16 cellular contexts compared by ENCODE assay signal in genomic region chr10:24449769-24450310, GRCh38.
DNase-seq lines count a peak whose midpoint lies in the region; ATAC-seq, FAIRE-seq and TF ChIP-seq lines count a peak whose summit lies in the region.
"Had no signal": no experiment of that assay in that cellular context is flagged by ENCODE, and none has a peak within 500 bp of the region (broad histone marks: within the 10 kb centered on the region; RNA-seq: fewer than 3 reads in every experiment).

No MANE protein-coding gene starts in this region.

- H3K79me2 ChIP-seq in Loucy (ENCODE audit: insufficient read depth, low read length) (no peaks in the 10 kb centered on the region), endothelial cell of umbilical vein (ENCODE audit: control insufficient read depth, insufficient read depth, low read length) (no peaks in the 10 kb centered on the region)

- peak overlapping the region; percentile 40; the same call in 1 of the 2 replicates for H2AFZ ChIP-seq in Loucy (ENCODE audit: low read length)
- peak overlapping the region; percentile 63 for H2AFZ ChIP-seq in endothelial cell of umbilical vein (ENCODE audit: low read depth, low read length)

- H3K4me1 ChIP-seq in Loucy (ENCODE audit: insufficient read depth, low read length, poor library complexity, severe bottlenecking) (peaks cover 20% of the 10 kb centered on the region), endothelial cell of umbilical vein (ENCODE audit: control insufficient read depth, extremely low read depth, insufficient read depth, low read length) (peaks cover 12% of the 10 kb centered on the region), psoas muscle (peaks cover 67% of the 10 kb centered on the region)

- WGBS in psoas muscle, 3 donors: 14 to 26% (median 15%) methylated on average over 3 of the region's 3 CpGs

- CTCF ChIA-PET in endothelial cell of umbilical vein (lab: Charles Lee): no interaction called here

- intact Hi-C loops in endothelial cell of umbilical vein (cut with micrococcal nuclease) (loop anchor here (1.0 kb wide), 2 partner anchors 13 to 67 kb away; no protein-coding TSS in a partner anchor), psoas muscle (cut with DNase I) (loop anchor here (5.0 kb wide), 2 partner anchors 33 to 68 kb away; no protein-coding TSS in a partner anchor)

- no peaks in the 10 kb centered on the region for H3K9me2 ChIP-seq in Loucy (replicated peaks; ENCODE audit: low read depth, low read length)

- H3K9ac ChIP-seq in Loucy (ENCODE audit: low read depth, low read length, poor library complexity, severe bottlenecking) (peak overlapping the region; percentile 37), endothelial cell of umbilical vein (replicated peaks; ENCODE audit: extremely low read depth, insufficient read depth, low read length) (no peak overlapping the region)

- H4K20me1 ChIP-seq in Loucy (ENCODE audit: insufficient read depth, low read length, poor library complexity, severe bottlenecking) (no peaks in the 10 kb centered on the region), endothelial cell of umbilical vein (replicated peaks; ENCODE audit: control insufficient read depth, extremely low read depth, insufficient read depth, low read length) (no peaks in the 10 kb centered on the region)

- H3K9me1 ChIP-seq in endothelial cell of umbilical vein (replicated peaks; ENCODE audit: control insufficient read depth, extremely low read depth, insufficient read depth, low read length): no peaks in the 10 kb centered on the region

- H3K36me3 ChIP-seq in Loucy (ENCODE audit: insufficient read depth, low read length) (no peaks in the 10 kb centered on the region), endothelial cell of umbilical vein (ENCODE audit: control insufficient read depth in 2 of 2, extremely low read depth in 1 of 2, insufficient read depth in 2 of 2, low read length in 2 of 2) (no peaks in the 10 kb centered on the region), psoas muscle (ENCODE audit: insufficient read depth in 1 of 2, low read depth in 1 of 2) (no peaks in the 10 kb centered on the region)

- H3K27me3 ChIP-seq in Loucy (ENCODE audit: insufficient read depth, low read length, poor library complexity, severe bottlenecking) (no peaks in the 10 kb centered on the region), endothelial cell of umbilical vein (ENCODE audit: control insufficient read depth in 2 of 2, insufficient read depth in 2 of 2, low read length in 2 of 2) (no peaks in the 10 kb centered on the region), psoas muscle (ENCODE audit: insufficient read depth in 3 of 3, low read length in 2 of 3) (no peaks in the 10 kb centered on the region)

- no peak for ATAC-seq in psoas muscle
- ATAC-seq in GM21576 (IDR thresholded peaks at IDR 0.05; ENCODE audit: unreplicated experiment): no peak
- ATAC-seq in GM18517 (IDR thresholded peaks at IDR 0.05; ENCODE audit: unreplicated experiment): no peak

- POLR2A ChIA-PET in endothelial cell of umbilical vein (lab: Charles Lee): no interaction called here

- H3F3A ChIP-seq in Loucy (ENCODE audit: low read depth): no peaks in the 10 kb centered on the region

- dilution Hi-C loops in endothelial cell of umbilical vein (cut with MboI; ENCODE audit: extremely low pct_ligation_motif_present, low sequenced_read_pairs): no loop called here

- DNase-seq in AG09309 (ENCODE audit: low read depth) (no peak), endothelial cell of umbilical vein (ENCODE audit: low read depth, low spot score) (no peak), psoas muscle (no peak), mesenteric fat pad (ENCODE audit: low spot score) (no peak), NCI-H2081 (lab: John Stamatoyannopoulos, UW) (no peak)
- DNase-seq: activated CD8-positive, alpha-beta memory T cell treated with anti-CD3 and anti-CD28 coated beads for 24 hours; activated naive CD4-positive, alpha-beta T cell treated with Interleukin-2 at 50 U/mL for 16 hours; Karpas-422; NCI-H2081 treated with DMSO at 0.1 percent for 48 hours; stimulated activated CD4-positive, alpha-beta T cell treated with anti-CD3 and anti-CD28 coated beads, Interleukin-2, amount 100 ng/mL, for 24 hours; T-helper 9 cell had no signal

- no peak for TF ChIP-seq POLR2A in endothelial cell of umbilical vein (IDR thresholded peaks at IDR 0.05; ENCODE audit: low read depth, low read length)

- no peak overlapping the region for H3K27ac ChIP-seq in endothelial cell of umbilical vein (ENCODE audit: insufficient read depth, low read depth, low read length)
- H3K27ac ChIP-seq in psoas muscle: peak overlapping the region; percentile 91

- TF ChIP-seq CTCF in AG09309 (IDR thresholded peaks at IDR 0.05; ENCODE audit: control insufficient read depth, insufficient read depth, low read depth, low read length, missing control alignments) (no peak), Loucy (conservative IDR thresholded peaks at IDR 0.05; ENCODE audit: low read length) (no peak), endothelial cell of umbilical vein (IDR thresholded peaks at IDR 0.05; ENCODE audit: extremely low read depth in 1 of 2, insufficient read depth in 1 of 2, low read depth in 1 of 2, low read length in 2 of 2) (no peak), psoas muscle (IDR thresholded peaks at IDR 0.05) (no peak)

- TSS peak; percentile 11 for BruUV-seq in endothelial cell of umbilical vein (replicated peaks; lab: Mats Ljungman, UMichigan)

- FAIRE-seq in endothelial cell of umbilical vein (lab: Jason Lieb, UNC): no peak
- FAIRE-seq: colon, G401.6 had no signal

- peak overlapping the region; percentile 47 for H3K4me2 ChIP-seq in Loucy (ENCODE audit: low read depth, low read length, poor library complexity, severe bottlenecking)
- peak overlapping the region; percentile 57 for H3K4me2 ChIP-seq in endothelial cell of umbilical vein (ENCODE audit: insufficient read depth, low read length)

- H3K9me3 ChIP-seq in Loucy (ENCODE audit: insufficient read depth, low read depth, low read length) (no peaks in the 10 kb centered on the region), endothelial cell of umbilical vein (replicated peaks; ENCODE audit: control insufficient read depth, insufficient read depth, low read length) (no peaks in the 10 kb centered on the region), psoas muscle (no peaks in the 10 kb centered on the region)

- H3K4me3 ChIP-seq in AG09309 (ENCODE audit: control insufficient read depth, low read depth, low read length): peak overlapping the region; percentile 25
- peak overlapping the region; percentile 43 for H3K4me3 ChIP-seq in Loucy (ENCODE audit: low read length, poor library complexity, severe bottlenecking)
- peak overlapping the region in 1 of 3 experiments; percentile 18 for H3K4me3 ChIP-seq in endothelial cell of umbilical vein (replicated peaks in 1 of 3; ENCODE audit: insufficient read depth in 1 of 3, low read depth in 1 of 3, low read length in 3 of 3)
- H3K4me3 ChIP-seq in psoas muscle: peak overlapping the region; percentile 67

TF ChIP-seq in endothelial cell of umbilical vein, 7 proteins besides CTCF, POLR2A, EP300 and RAD21:
- TF ChIP-seq EZH2 (IDR thresholded peaks at IDR 0.05; ENCODE audit: borderline replicate concordance, low read depth, low read length, severe bottlenecking): no peak
- TF ChIP-seq MYC (IDR thresholded peaks at IDR 0.05; ENCODE audit: low read depth, low read length): no peak
- no peak for TF ChIP-seq FOS (IDR thresholded peaks at IDR 0.05; ENCODE audit: borderline replicate concordance, insufficient read depth, low read length)
- TF ChIP-seq GATA2 (IDR thresholded peaks at IDR 0.05; ENCODE audit: insufficient read depth, insufficient read length, low read depth, low read length): no peak
- TF ChIP-seq MAX (IDR thresholded peaks at IDR 0.05; ENCODE audit: insufficient read depth, insufficient read length): no peak
- no peak for TF ChIP-seq JUN (IDR thresholded peaks at IDR 0.05; ENCODE audit: borderline replicate concordance, insufficient read depth, insufficient read length, low read depth)
- TF ChIP-seq POLR2AphosphoS5 (IDR thresholded peaks at IDR 0.05; ENCODE audit: insufficient read depth, low read depth, low read length): no peak
